In the genomic region with DNA sequence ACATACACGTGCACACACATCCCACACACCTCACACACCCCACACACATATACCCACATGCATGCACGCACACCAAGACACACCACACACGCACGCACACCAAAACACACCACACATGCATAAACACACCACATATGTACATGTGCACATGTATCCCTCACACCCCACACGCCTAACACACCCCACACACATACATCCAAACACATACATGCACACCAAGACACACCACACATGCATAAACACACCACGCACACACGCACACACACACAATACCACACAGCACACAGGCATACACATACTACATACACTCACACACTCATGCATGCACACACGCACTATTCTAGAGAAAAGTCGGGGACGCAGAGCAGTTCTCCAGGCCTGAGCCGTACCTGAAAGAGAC, we compare ENCODE assay signal across 15 cellular contexts.
DNase-seq lines count a peak whose midpoint lies in the region; ATAC-seq, FAIRE-seq and TF ChIP-seq lines count a peak whose summit lies in the region.
"Had no signal": no experiment of that assay in that cellular context is flagged by ENCODE, and none has a peak within 500 bp of the region (broad histone marks: within the 10 kb centered on the region; RNA-seq: fewer than 3 reads in every experiment).

No MANE protein-coding gene starts in this region.

- intact Hi-C loops in Caco-2 (cut with micrococcal nuclease; ENCODE audit: unreplicated experiment) (no loop called here), K562 (cut with micrococcal nuclease) (no loop called here)

- H2AK5ac ChIP-seq in neuronal stem cell (ENCODE audit: low read depth, low read length), result peak overlapping the region; percentile 15

- FAIRE-seq in K562 (lab: Jason Lieb, UNC), result no peak

- no peak overlapping the region for H2BK5ac ChIP-seq in neuronal stem cell (ENCODE audit: low read length)

- no peaks in the 10 kb centered on the region for H3K9me3 Mint-ChIP-seq in Caco-2 (ENCODE audit: unreplicated experiment)

- no peak for TF ChIP-seq CTCF in Caco-2 (IDR thresholded peaks at IDR 0.05; ENCODE audit: insufficient read depth in 1 of 2, low read depth in 1 of 2, low read length in 1 of 2, severe bottlenecking in 1 of 2, unreplicated experiment in 1 of 2)
- TF ChIP-seq CTCF in K562 (IDR thresholded peaks at IDR 0.05 in 2 of 3, conservative IDR thresholded peaks at IDR 0.05 in 1 of 3; ENCODE audit: insufficient read depth in 2 of 3, low read depth in 1 of 3, low read length in 3 of 3), result no peak

- peaks cover 4% of the 10 kb centered on the region for H3K79me1 ChIP-seq in neuronal stem cell (ENCODE audit: low read depth, low read length)

- H3K4me3 ChIP-seq in BLaER1, result no peak overlapping the region
- no peak overlapping the region for H3K4me3 ChIP-seq in Caco-2 (ENCODE audit: low read depth, low read length)
- H3K4me3 ChIP-seq in K562, result no peak overlapping the region
- peak overlapping the region in 1 of 2 donors; percentile 37 for H3K4me3 ChIP-seq in neuronal stem cell (ENCODE audit: low read length in 2 of 2)

- TF ChIP-seq RAD21 in K562 (CRISPR knock-in tag; conservative IDR thresholded peaks at IDR 0.05 in 1 of 2, IDR thresholded peaks at IDR 0.05 in 1 of 2), result no peak

- H3K27ac ChIP-seq in BLaER1, result no peak overlapping the region
- no peak overlapping the region for H3K27ac ChIP-seq in K562 (ENCODE audit: extremely low read depth, low read depth, low read length)
- no peak overlapping the region for H3K27ac ChIP-seq in neuronal stem cell (replicated peaks; ENCODE audit: low read length)

- H3K14ac ChIP-seq in neuronal stem cell (ENCODE audit: low read length), result peak overlapping the region; percentile 92

- no peaks in the 10 kb centered on the region for H3K4me1 Mint-ChIP-seq in Caco-2 (ENCODE audit: low read depth, unreplicated experiment)

- H3K4me1 ChIP-seq in BLaER1 (peaks cover 64% of the 10 kb centered on the region), Caco-2 (peaks cover 9% of the 10 kb centered on the region; the same call in 1 of the 2 replicates), K562 (replicated peaks in 1 of 2; ENCODE audit: control insufficient read depth in 2 of 2, insufficient read depth in 2 of 2, low read length in 2 of 2) (no peaks in the 10 kb centered on the region), neuronal stem cell (ENCODE audit: control insufficient read depth in 2 of 2, insufficient read depth in 1 of 2, low read depth in 1 of 2, low read length in 2 of 2) (peaks cover 9 to 13% of the 10 kb centered on the region in 2 donors)

- no peak overlapping the region for H3K18ac ChIP-seq in neuronal stem cell (ENCODE audit: low read length)

- no peak overlapping the region for H4K91ac ChIP-seq in neuronal stem cell (ENCODE audit: low read depth, low read length, poor library complexity)

- peak overlapping the region; percentile 76 for H2BK12ac ChIP-seq in neuronal stem cell (ENCODE audit: low read length)

- POLR2A ChIA-PET in Caco-2 (lab: Charles Lee) (no interaction called here), K562 (lab: Yijun Ruan, JAX) (no interaction called here)

- no peak for TF ChIP-seq POLR2A in K562 (conservative IDR thresholded peaks at IDR 0.05)

- H2BK120ac ChIP-seq in neuronal stem cell (ENCODE audit: low read depth, low read length), result no peak overlapping the region

- H3K36me3 ChIP-seq in BLaER1, result no peaks in the 10 kb centered on the region
- no peaks in the 10 kb centered on the region for H3K36me3 ChIP-seq in Caco-2 (ENCODE audit: control insufficient read depth, insufficient read depth, low read length)
- H3K36me3 ChIP-seq in K562 (ENCODE audit: control insufficient read depth, insufficient read depth, low read length), result no peaks in the 10 kb centered on the region
- H3K36me3 ChIP-seq in neuronal stem cell (replicated peaks in 1 of 2; ENCODE audit: control insufficient read depth in 2 of 2, insufficient read depth in 2 of 2, low read length in 2 of 2), result no peaks in the 10 kb centered on the region

- H4K20me1 ChIP-seq in BLaER1 (no peaks in the 10 kb centered on the region), K562 (replicated peaks; ENCODE audit: control insufficient read depth, insufficient read depth, low read length) (no peaks in the 10 kb centered on the region)

- H3K9me1 ChIP-seq in K562 (ENCODE audit: control insufficient read depth, insufficient read depth, low read length), result no peaks in the 10 kb centered on the region

- H3K4me2 ChIP-seq in BLaER1 (peak overlapping the region; percentile 69), K562 (ENCODE audit: insufficient read depth, low read length) (no peak overlapping the region), neuronal stem cell (ENCODE audit: insufficient read depth, low read length, poor library complexity, severe bottlenecking) (no peak overlapping the region)

- no peak for DNase-seq in Caco-2
- DNase-seq in K562 (ENCODE audit: extremely low read depth in 1 of 4, low spot score in 3 of 4), result no peak
- DNase-seq in neuronal stem cell (ENCODE audit: low spot score), result no peak
- DNase-seq in activated gamma-delta T cell (lab: John Stamatoyannopoulos, UW), result no peak
- DNase-seq in MV-4-11 (lab: John Stamatoyannopoulos, UW), result no peak
- DNase-seq in NCI-H2227 (lab: John Stamatoyannopoulos, UW; ENCODE audit: unreplicated experiment), result no peak
- DNase-seq: AML-193, DMS153, GDM1, HCEC 1CT, KBM-7, NCI-H187 treated with DMSO at 0.1 percent for 48 hours, NCI-H526, SW 1271 had no signal

- H3K27ac Mint-ChIP-seq in Caco-2 (ENCODE audit: unreplicated experiment), result peak overlapping the region; percentile 23

- peak overlapping the region; percentile 96 for H4K8ac ChIP-seq in neuronal stem cell (ENCODE audit: low read depth, low read length)

- WGBS in K562 (ENCODE audit: insufficient coverage, low coverage, missing lambda C conversion rate), result 2% methylated on average over 11 of the region's 11 CpGs
- 100% methylated on average over 5 of the region's 11 CpGs; no CpG with 5 or more reads in 1 of the 2 donors for WGBS in neuronal stem cell (ENCODE audit: extremely low coverage in 2 of 2, insufficient read length in 2 of 2, insufficient replicate concordance in 1 of 2), 2 donors

- H3K36me3 Mint-ChIP-seq in Caco-2 (ENCODE audit: insufficient read depth, unreplicated experiment), result no peaks in the 10 kb centered on the region

- H3K9ac ChIP-seq in BLaER1, result no peak overlapping the region
- no peak overlapping the region for H3K9ac ChIP-seq in K562 (ENCODE audit: insufficient read depth in 1 of 2, low read depth in 2 of 2, low read length in 2 of 2)
- peak overlapping the region; percentile 53 for H3K9ac ChIP-seq in neuronal stem cell (ENCODE audit: low read depth, low read length, poor library complexity)

- in situ Hi-C loops in K562 (cut with MboI), result no loop called here

- H3K27me3 Mint-ChIP-seq in Caco-2 (ENCODE audit: insufficient read depth, unreplicated experiment), result no peaks in the 10 kb centered on the region

- BruUV-seq in Caco-2 (replicated peaks; lab: Mats Ljungman, UMichigan) (no TSS peak), K562 (replicated peaks; lab: Mats Ljungman, UMichigan) (no TSS peak)

- peak overlapping the region; percentile 10 for H3K4ac ChIP-seq in neuronal stem cell (ENCODE audit: low read length)

- CTCF ChIA-PET in Caco-2 (lab: Charles Lee) (no interaction called here), K562 (lab: Yijun Ruan, JAX; ENCODE audit: low intra/inter-chr PET ratio) (no interaction called here)

- peaks cover 7% of the 10 kb centered on the region for H3K9me3 ChIP-seq in BLaER1
- no peaks in the 10 kb centered on the region for H3K9me3 ChIP-seq in Caco-2
- no peaks in the 10 kb centered on the region for H3K9me3 ChIP-seq in K562 (replicated peaks; ENCODE audit: control insufficient read depth, insufficient read depth, low read depth, low read length)
- no peaks in the 10 kb centered on the region for H3K9me3 ChIP-seq in neuronal stem cell (replicated peaks in 1 of 2; ENCODE audit: control insufficient read depth in 2 of 2, insufficient read depth in 1 of 2, low read depth in 1 of 2, low read length in 2 of 2)

- no peak overlapping the region for H3K4me3 Mint-ChIP-seq in Caco-2 (ENCODE audit: unreplicated experiment)

- no peak for ATAC-seq in K562

- peak overlapping the region; percentile 9 for H3K23ac ChIP-seq in neuronal stem cell (ENCODE audit: low read depth, low read length, poor library complexity)

- H2AFZ ChIP-seq in K562 (ENCODE audit: low read depth, low read length), result no peak overlapping the region
- H2AFZ ChIP-seq in neuronal stem cell (ENCODE audit: low read length), result no peak overlapping the region

- no peak for TF ChIP-seq EP300 in K562 (IDR thresholded peaks at IDR 0.05; ENCODE audit: low read length)

- H3K79me2 ChIP-seq in K562 (ENCODE audit: control insufficient read depth, insufficient read depth, low read length), result no peaks in the 10 kb centered on the region

- peak overlapping the region; percentile 2 for H2BK15ac ChIP-seq in neuronal stem cell (ENCODE audit: low read length)

- H3K27me3 ChIP-seq in BLaER1, result no peaks in the 10 kb centered on the region
- H3K27me3 ChIP-seq in Caco-2 (replicated peaks; ENCODE audit: control insufficient read depth, insufficient read depth, low read length), result no peaks in the 10 kb centered on the region
- no peaks in the 10 kb centered on the region for H3K27me3 ChIP-seq in K562 (ENCODE audit: control insufficient read depth in 2 of 2, insufficient read depth in 2 of 2, low read length in 2 of 2)
- H3K27me3 ChIP-seq in neuronal stem cell (ENCODE audit: control insufficient read depth in 3 of 3, insufficient read depth in 3 of 3, low read depth in 1 of 3, low read length in 3 of 3), result no peaks in the 10 kb centered on the region

TF ChIP-seq in K562, 482 proteins besides CTCF, POLR2A, EP300 and RAD21:
- TF ChIP-seq ZFP36 (IDR thresholded peaks at IDR 0.05; ENCODE audit: low read depth, low read length, partially characterized antibody) (no peak), KLF13 (tag; IDR thresholded peaks at IDR 0.05; ENCODE audit: borderline replicate concordance, low read depth) (no peak), ELF4 (CRISPR knock-in tag; IDR thresholded peaks at IDR 0.05) (0 out of 2 replicates have a peak, but pooled peaks have one; percentile 51)
TF ChIP-seq in K562: peak in this region for 1.
